In genomic region chrX:149825424-149825823, GRCh38 we compare ENCODE assay signal across 9 cellular contexts.
DNase-seq lines count a peak whose midpoint lies in the region; TF ChIP-seq lines count a peak whose summit lies in the region.
"Had no signal": no experiment of that assay in that cellular context is flagged by ENCODE, and none has a peak within 500 bp of the region (broad histone marks: within the 10 kb centered on the region; RNA-seq: fewer than 3 reads in every experiment).

No MANE protein-coding gene starts in this region.

- no peak overlapping the region for H3K4me3 ChIP-seq in brain microvascular endothelial cell (ENCODE audit: low read depth, low read length)

- no peaks in the 10 kb centered on the region for H3K27me3 ChIP-seq in brain microvascular endothelial cell (replicated peaks)

- H3K27ac ChIP-seq in brain microvascular endothelial cell = no peak overlapping the region
- H3K27ac ChIP-seq: parathyroid adenoma had no signal

- H3K36me3 ChIP-seq in brain microvascular endothelial cell (replicated peaks) = no peaks in the 10 kb centered on the region

- peak; percentile 46 for TF ChIP-seq CTCF in brain microvascular endothelial cell (IDR thresholded peaks at IDR 0.05; ENCODE audit: low read depth, low read length, missing control alignments)

- in situ Hi-C loops in brain microvascular endothelial cell (cut with HindIII; ENCODE audit: low pct_ligation_motif_present, low sequenced_read_pairs) = no loop called here

- peak; percentile 14 for DNase-seq in NCI-H748 (lab: John Stamatoyannopoulos, UW; ENCODE audit: unreplicated experiment)
- DNase-seq in NCI-H748 treated with DMSO at 0.1 percent for 48 hours (lab: John Stamatoyannopoulos, UW) = no peak
- DNase-seq in SHP77 treated with DMSO at 0.1 percent for 48 hours (lab: John Stamatoyannopoulos, UW) = peak; percentile 2
- DNase-seq in brain microvascular endothelial cell = peak; percentile 22
- DNase-seq in stimulated activated CD4-positive, alpha-beta T cell treated with anti-CD3 and anti-CD28 coated beads, Interleukin-1b, Interleukin-23, amount 100 ng/mL, for 4 hours (ENCODE audit: low read depth in 2 of 2) = peak; percentile 33 to 51
- DNase-seq in AML-193 (lab: John Stamatoyannopoulos, UW) = no peak
- no peak for DNase-seq in NOMO-1 treated with DMSO at 0.1 percent for 48 hours (lab: John Stamatoyannopoulos, UW; ENCODE audit: unreplicated experiment)
- DNase-seq in NCI-H2107 (lab: John Stamatoyannopoulos, UW) = no peak

Comparison
In these comparisons a context has a peak if more than half of its experiments do, and no peak if none do; other contexts are left out.
1. DNase-seq: peak in NCI-H748 (single experiment), SHP77 treated with DMSO at 0.1 percent for 48 hours (single experiment), brain microvascular endothelial cell (single experiment) and stimulated activated CD4-positive, alpha-beta T cell treated with anti-CD3 and anti-CD28 coated beads, Interleukin-1b, Interleukin-23, amount 100 ng/mL, for 4 hours (2 of 2); none in NCI-H748 treated with DMSO at 0.1 percent for 48 hours (single experiment), AML-193 (0 of 2), NOMO-1 treated with DMSO at 0.1 percent for 48 hours (single experiment) and NCI-H2107 (single experiment).